8 cellular contexts compared by ENCODE assay signal in the genomic region with DNA sequence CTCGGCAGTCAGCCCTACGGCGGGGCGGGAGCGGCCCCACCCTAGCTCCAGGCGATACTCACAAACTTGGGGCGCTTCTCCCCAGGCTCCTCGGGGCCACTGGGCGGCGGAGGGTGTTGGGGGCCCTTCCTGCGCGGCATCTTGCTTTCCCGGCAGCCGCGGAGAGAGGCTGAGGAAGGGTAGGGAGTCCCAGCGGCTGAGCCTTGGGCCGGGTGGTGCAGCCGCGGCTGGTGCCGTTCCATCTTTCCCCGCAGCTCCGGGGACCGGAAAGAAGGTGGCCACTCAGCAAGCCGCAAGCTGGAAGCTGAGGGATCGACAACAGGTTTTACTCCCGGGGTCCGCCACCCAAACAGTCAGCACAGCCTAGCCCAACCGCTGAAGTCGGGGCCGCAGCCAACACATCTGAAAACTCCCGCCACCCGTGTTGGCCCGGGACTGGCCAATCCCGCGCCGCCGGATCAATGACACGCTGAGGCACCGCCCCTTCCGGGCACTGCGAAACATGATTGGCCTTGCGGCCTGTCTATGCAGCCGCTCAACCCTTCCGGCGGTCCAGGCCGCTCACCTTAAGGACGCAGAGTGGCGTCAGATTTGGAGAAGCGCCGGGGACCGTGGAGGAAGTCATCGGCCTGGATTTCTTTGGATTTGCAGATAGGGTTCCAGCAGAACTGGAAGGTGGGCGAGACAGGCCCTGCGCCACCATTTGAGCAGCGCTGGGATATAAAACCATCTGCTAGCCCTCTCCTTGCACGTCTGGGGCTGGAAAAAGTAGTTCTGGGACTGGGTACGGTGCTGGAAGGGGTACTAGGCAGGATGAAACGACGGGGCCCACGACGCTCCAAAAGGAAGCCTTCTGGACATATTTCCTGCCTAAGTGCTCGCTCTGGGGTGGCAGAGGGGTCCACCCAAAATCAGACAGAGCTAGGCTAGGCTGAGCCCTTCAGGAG. TPM values are rescaled to one million over a fixed set of nuclear protein-coding genes. Genes with fewer than 3 reads are reported as not detected.
DNase-seq lines count a peak whose midpoint lies in the region; ATAC-seq and TF ChIP-seq lines count a peak whose summit lies in the region.

Gene DIAPH3 (minus strand): TSS at position 404 of the 947 bp plus-strand sequence. CDS start 162 bp downstream, at position 242.

- H3K4me3 Mint-ChIP-seq in dendritic cell treated with granulocyte-macrophage colony-stimulating factor and Interleukin-4, amounts not matched to agents 40 ng/mL and 50 ng/mL, for 4 days = peak within 1 kb of the TSS; percentile 85

- no peaks in the 10 kb centered on the region for H3K9me3 Mint-ChIP-seq in dendritic cell treated with granulocyte-macrophage colony-stimulating factor and Interleukin-4, amounts not matched to agents 40 ng/mL and 50 ng/mL, for 4 days

- H3K9me3 ChIP-seq in left lung = no peaks in the 10 kb centered on the region

- peak within 1 kb of the TSS; percentile 75 to 82 for H3K4me3 ChIP-seq in left lung

- no peaks in the 10 kb centered on the region for H3K36me3 ChIP-seq in left lung

- peak; percentile 92 for DNase-seq in NCI-H748 treated with DMSO at 0.1 percent for 48 hours (lab: John Stamatoyannopoulos, UW)
- DNase-seq in activated CD4-positive, alpha-beta T cell treated with anti-CD3 and anti-CD28 coated beads, Interleukin-2, amount 50 U/mL, for 24 hours (ENCODE audit: low read depth in 1 of 2, low spot score in 1 of 2) = peak; percentile 84 to 92
- DNase-seq in left lung = peak; percentile 96 to 97
- peak; percentile 92 to 93 for DNase-seq in stimulated activated CD4-positive, alpha-beta T cell treated with anti-CD3 and anti-CD28 coated beads, Interleukin-2, amount 100 ng/mL, for 48 hours

- peak within 1 kb of the TSS; percentile 96 for H3K27ac ChIP-seq in C4-2B
- peak within 1 kb of the TSS; percentile 84 to 92 for H3K27ac ChIP-seq in left lung

- intact Hi-C loops in dendritic cell treated with granulocyte-macrophage colony-stimulating factor and Interleukin-4, amounts not matched to agents 40 ng/mL and 50 ng/mL, for 4 days (cut with micrococcal nuclease) = loop anchor here (1.0 kb wide), 1 partner anchor 234 kb away; the partner anchor contains the start of gene TDRD3
- intact Hi-C loops in left lung (cut with DNase I) = no loop called here

- peaks cover 3 to 20% of the 10 kb centered on the region in 2 donors for H3K4me1 ChIP-seq in left lung

- H3K27ac Mint-ChIP-seq in dendritic cell treated with granulocyte-macrophage colony-stimulating factor and Interleukin-4, amounts not matched to agents 40 ng/mL and 50 ng/mL, for 4 days = peak within 1 kb of the TSS; percentile 90

- peaks cover 7% of the 10 kb centered on the region for H3K36me3 Mint-ChIP-seq in dendritic cell treated with granulocyte-macrophage colony-stimulating factor and Interleukin-4, amounts not matched to agents 40 ng/mL and 50 ng/mL, for 4 days (ENCODE audit: low read depth)

- peaks cover 16% of the 10 kb centered on the region for H3K4me1 Mint-ChIP-seq in dendritic cell treated with granulocyte-macrophage colony-stimulating factor and Interleukin-4, amounts not matched to agents 40 ng/mL and 50 ng/mL, for 4 days (ENCODE audit: low read depth)

- H3K27me3 Mint-ChIP-seq in dendritic cell treated with granulocyte-macrophage colony-stimulating factor and Interleukin-4, amounts not matched to agents 40 ng/mL and 50 ng/mL, for 4 days = no peaks in the 10 kb centered on the region

- peak; percentile 99 for ATAC-seq in GM19372 (IDR thresholded peaks at IDR 0.05; ENCODE audit: low read depth, unreplicated experiment)
- peak; percentile 99 for ATAC-seq in HG03558 (IDR thresholded peaks at IDR 0.05; ENCODE audit: extremely low read depth, unreplicated experiment)
- ATAC-seq in left lung = peak; percentile 100

- TF ChIP-seq CTCF in C4-2B (conservative IDR thresholded peaks at IDR 0.05) (no peak), left lung (IDR thresholded peaks at IDR 0.05) (no peak)

- no peaks in the 10 kb centered on the region for H3K27me3 ChIP-seq in left lung

RNA-seq across cellular contexts. Expression of gene DIAPH3, which starts in this region (rescaled TPM):
- 10 to 100 TPM in 1 of 2 donors, 1 to 10 TPM in 1; 3.3 to 10.1 TPM for total RNA-seq in left lung

Comparison
In these comparisons a context has a peak if more than half of its experiments do, and no peak if none do; other contexts are left out.
1. Peak in every context shown above with its lines: DNase-seq, ATAC-seq, H3K4me3 ChIP-seq and H3K27ac ChIP-seq.